ENCODE assay signal across 21 cellular contexts in the genomic region with DNA sequence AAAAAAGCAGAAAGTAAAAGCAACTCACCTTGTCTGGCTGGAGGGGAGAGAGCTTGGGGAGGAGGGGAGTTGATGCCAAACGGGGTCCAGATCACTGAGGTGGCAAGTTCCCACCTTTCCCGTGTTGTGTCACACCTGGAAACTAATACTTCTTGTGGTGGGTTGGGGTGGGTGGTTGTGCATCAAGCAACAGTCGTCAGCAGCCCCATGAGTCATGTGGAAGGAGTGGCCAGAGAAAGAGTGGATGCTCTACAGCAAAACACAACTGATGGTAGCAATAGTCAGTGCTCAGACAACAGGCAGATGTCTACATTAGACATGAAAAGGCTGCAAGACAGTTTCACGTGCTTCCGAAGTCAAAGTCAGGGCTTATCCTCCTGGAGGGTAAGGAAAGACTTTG. TPM values are rescaled to one million over a fixed set of nuclear protein-coding genes. Genes with fewer than 3 reads are reported as not detected.
A peak's percentile ranks its signal among the peaks of the same experiment; 100 is the strongest.
DNase-seq lines count a peak whose midpoint lies in the region; ATAC-seq and TF ChIP-seq lines count a peak whose summit lies in the region.
"Had no signal": no experiment of that assay in that cellular context is flagged by ENCODE, and none has a peak within 500 bp of the region (broad histone marks: within the 10 kb centered on the region; RNA-seq: fewer than 3 reads in every experiment).

No MANE protein-coding gene starts in this region.

- POLR2A ChIA-PET in HCT116 (lab: Charles Lee): no interaction called here
- POLR2A ChIA-PET in activated naive CD8-positive, alpha-beta T cell treated with anti-CD3 and anti-CD28 coated beads, Interleukin-2, amount 10 ng/mL, durations not matched to agents 7 days and 5 days (lab: Charles Lee): interaction anchor here (1.1 kb wide), 1 partner anchor 34 kb away, joined by 3 read pairs; no protein-coding TSS in a partner anchor

- no peak overlapping the region for H3K4me3 Mint-ChIP-seq in activated T-cell treated with anti-CD3 and anti-CD28 coated beads, Interleukin-2, amount 50 U/mL, for 4 hours
- H3K4me3 Mint-ChIP-seq in activated T-cell treated with anti-CD3 and anti-CD28 coated beads, Interleukin-2, amount 50 U/mL, for 24 hours: no peak overlapping the region
- no peak overlapping the region for H3K4me3 Mint-ChIP-seq in activated naive CD8-positive, alpha-beta T cell treated with anti-CD3 and anti-CD28 coated beads, Interleukin-2, amount 10 ng/mL, durations not matched to agents 7 days and 5 days
- H3K4me3 Mint-ChIP-seq: CD14-positive monocyte; dendritic cell treated with granulocyte-macrophage colony-stimulating factor and Interleukin-4, amounts not matched to agents 40 ng/mL and 50 ng/mL, for 4 days; stimulated activated memory B cell treated with anti-CD40 and anti-IgM and Interleukin-4, amounts not matched to agents 10 μg/mL and 1 μg/mL and 100 μg/mL, for 72 hours had no signal

- peaks cover 4% of the 10 kb centered on the region for H3K9me3 Mint-ChIP-seq in activated T-cell treated with anti-CD3 and anti-CD28 coated beads, Interleukin-2, amount 50 U/mL, for 4 hours
- peaks cover 5% of the 10 kb centered on the region for H3K9me3 Mint-ChIP-seq in activated T-cell treated with anti-CD3 and anti-CD28 coated beads, Interleukin-2, amount 50 U/mL, for 24 hours
- H3K9me3 Mint-ChIP-seq in activated naive CD8-positive, alpha-beta T cell treated with anti-CD3 and anti-CD28 coated beads, Interleukin-2, amount 10 ng/mL, durations not matched to agents 7 days and 5 days: peaks cover 6% of the 10 kb centered on the region

- peaks cover 15 to 28% of the 10 kb centered on the region in 2 experiments for H3K4me1 ChIP-seq in HCT116 (ENCODE audit: control insufficient read depth in 1 of 2, insufficient read depth in 2 of 2, low read length in 2 of 2)
- H3K4me1 ChIP-seq: tibial artery had no signal

- no peak for DNase-seq in activated T-cell treated with anti-CD3 and anti-CD28 coated beads, Interleukin-2, amount 50 U/mL, for 4 hours
- DNase-seq in activated T-cell treated with anti-CD3 and anti-CD28 coated beads, Interleukin-2, amount 50 U/mL, for 24 hours: no peak
- DNase-seq in HCT116 (ENCODE audit: low read depth, low spot score) (no peak), islet precursor cell (peak; percentile 81), NCI-H2171 (lab: John Stamatoyannopoulos, UW) (no peak), globus pallidus (ENCODE audit: low spot score) (no peak)
- DNase-seq in activated naive CD8-positive, alpha-beta T cell treated with anti-CD3 and anti-CD28 coated beads, Interleukin-2, amount 10 ng/mL, durations not matched to agents 7 days and 5 days: no peak
- DNase-seq: hippocampal formation, kidney, NCI-H1417, NCI-H524 treated with DMSO at 0.1 percent for 48 hours, spleen, T1000, tibial artery had no signal

- peaks cover 18% of the 10 kb centered on the region for H3K4me1 Mint-ChIP-seq in activated T-cell treated with anti-CD3 and anti-CD28 coated beads, Interleukin-2, amount 50 U/mL, for 4 hours (ENCODE audit: low read depth)
- peaks cover 18% of the 10 kb centered on the region for H3K4me1 Mint-ChIP-seq in activated T-cell treated with anti-CD3 and anti-CD28 coated beads, Interleukin-2, amount 50 U/mL, for 24 hours (ENCODE audit: low read depth)
- H3K4me1 Mint-ChIP-seq in activated naive CD8-positive, alpha-beta T cell treated with anti-CD3 and anti-CD28 coated beads, Interleukin-2, amount 10 ng/mL, durations not matched to agents 7 days and 5 days: peaks cover 14% of the 10 kb centered on the region
- H3K4me1 Mint-ChIP-seq: stimulated activated memory B cell treated with anti-CD40 and anti-IgM and Interleukin-4, amounts not matched to agents 10 μg/mL and 1 μg/mL and 100 μg/mL, for 72 hours had no signal

- H3K4me3 ChIP-seq in HCT116 (replicated peaks in 1 of 2; ENCODE audit: low read depth in 1 of 2, low read length in 2 of 2): no peak overlapping the region
- H3K4me3 ChIP-seq: lung, spleen, tibial artery had no signal

- H3K27me3 Mint-ChIP-seq in activated T-cell treated with anti-CD3 and anti-CD28 coated beads, Interleukin-2, amount 50 U/mL, for 4 hours (ENCODE audit: low read depth): no peaks in the 10 kb centered on the region
- H3K27me3 Mint-ChIP-seq in activated T-cell treated with anti-CD3 and anti-CD28 coated beads, Interleukin-2, amount 50 U/mL, for 24 hours: no peaks in the 10 kb centered on the region
- H3K27me3 Mint-ChIP-seq in activated naive CD8-positive, alpha-beta T cell treated with anti-CD3 and anti-CD28 coated beads, Interleukin-2, amount 10 ng/mL, durations not matched to agents 7 days and 5 days: peaks cover 2% of the 10 kb centered on the region
- H3K27me3 Mint-ChIP-seq: dendritic cell treated with granulocyte-macrophage colony-stimulating factor and Interleukin-4, amounts not matched to agents 40 ng/mL and 50 ng/mL, for 4 days; stimulated activated memory B cell treated with anti-CD40 and anti-IgM and Interleukin-4, amounts not matched to agents 10 μg/mL and 1 μg/mL and 100 μg/mL, for 72 hours had no signal

- no TSS peak for BruUV-seq in HCT116 (replicated peaks; lab: Mats Ljungman, UMichigan)

- TF ChIP-seq POLR2A in HCT116 (IDR thresholded peaks at IDR 0.05; ENCODE audit: borderline replicate concordance, extremely low read depth, insufficient read depth, insufficient read length): no peak

- H3K4me2 ChIP-seq in HCT116 (ENCODE audit: low read length): peak overlapping the region; percentile 26

- CTCF ChIA-PET in HCT116 (lab: Charles Lee): no interaction called here

- H3K9ac ChIP-seq in HCT116 (ENCODE audit: low read length): no peak overlapping the region

- TF ChIP-seq RAD21 in HCT116 (IDR thresholded peaks at IDR 0.05; ENCODE audit: low read depth): no peak

- H3K9me3 ChIP-seq in HCT116 (ENCODE audit: control insufficient read depth in 1 of 2, insufficient read depth in 1 of 2, low read depth in 1 of 2, low read length in 2 of 2): no peaks in the 10 kb centered on the region

- RAD21 ChIA-PET in HCT116 (lab: Charles Lee; ENCODE audit: low non-redundant PET in 1 of 2, low total read pairs in 2 of 2, uncharacterized antibody in 2 of 2, unreplicated experiment in 2 of 2): interaction anchor here in 1 of 2 experiments (2.2 kb wide), 1 partner anchor 72 kb away, joined by 7 read pairs; no protein-coding TSS in a partner anchor

- no peak for TF ChIP-seq CTCF in HCT116 (IDR thresholded peaks at IDR 0.05 in 2 of 3, conservative IDR thresholded peaks at IDR 0.05 in 1 of 3; ENCODE audit: borderline replicate concordance in 1 of 3, insufficient read depth in 1 of 3, low read depth in 2 of 3, low read length in 2 of 3)

- intact Hi-C loops in HCT116 (cut with micrococcal nuclease): no loop called here

- H3K79me2 ChIP-seq in HCT116 (ENCODE audit: insufficient read depth, low read length): no peaks in the 10 kb centered on the region

- no peaks in the 10 kb centered on the region for H3K36me3 ChIP-seq in HCT116 (ENCODE audit: control insufficient read depth in 1 of 2, insufficient read depth in 2 of 2, low read length in 2 of 2)
- H3K36me3 ChIP-seq: spleen, tibial artery had no signal

- no peaks in the 10 kb centered on the region for H3K27me3 ChIP-seq in HCT116 (ENCODE audit: insufficient read depth, low read length)
- H3K27me3 ChIP-seq: spleen, tibial artery had no signal

- no peak overlapping the region for H3K27ac ChIP-seq in HCT116 (ENCODE audit: low read depth, low read length)
- H3K27ac ChIP-seq: spleen, tibial artery had no signal

- ATAC-seq in activated T-cell treated with anti-CD3 and anti-CD28 coated beads, Interleukin-2, amount 50 U/mL, for 4 hours: peak; percentile 67 to 75
- ATAC-seq in HCT116 (0 out of 2 replicates have a peak, but pooled peaks have one; percentile 25), GM19324 (IDR thresholded peaks at IDR 0.05; ENCODE audit: low FRiP score, unreplicated experiment) (no peak)
- ATAC-seq in activated naive CD8-positive, alpha-beta T cell treated with anti-CD3 and anti-CD28 coated beads, Interleukin-2, amount 10 ng/mL, durations not matched to agents 7 days and 5 days (ENCODE audit: low read depth): no peak
- ATAC-seq: HepG2; SK-N-SH treated with all-trans-retinoic acid at 6 μM for 48 hours; stimulated activated memory B cell treated with anti-CD40 and anti-IgM and Interleukin-4, amounts not matched to agents 10 μg/mL and 1 μg/mL and 100 μg/mL, for 72 hours had no signal

- H3K36me3 Mint-ChIP-seq in activated T-cell treated with anti-CD3 and anti-CD28 coated beads, Interleukin-2, amount 50 U/mL, for 4 hours (ENCODE audit: insufficient read depth): no peaks in the 10 kb centered on the region
- peaks cover 1% of the 10 kb centered on the region for H3K36me3 Mint-ChIP-seq in activated T-cell treated with anti-CD3 and anti-CD28 coated beads, Interleukin-2, amount 50 U/mL, for 24 hours (ENCODE audit: low read depth)
- H3K36me3 Mint-ChIP-seq in activated naive CD8-positive, alpha-beta T cell treated with anti-CD3 and anti-CD28 coated beads, Interleukin-2, amount 10 ng/mL, durations not matched to agents 7 days and 5 days: peaks cover 11% of the 10 kb centered on the region

- H2AFZ ChIP-seq in HCT116 (ENCODE audit: low read depth, low read length, poor library complexity, severe bottlenecking): no peak overlapping the region

- H4K20me1 ChIP-seq in HCT116 (ENCODE audit: insufficient read depth): no peaks in the 10 kb centered on the region

- H3K27ac Mint-ChIP-seq in activated T-cell treated with anti-CD3 and anti-CD28 coated beads, Interleukin-2, amount 50 U/mL, for 24 hours: no peak overlapping the region
- H3K27ac Mint-ChIP-seq in activated naive CD8-positive, alpha-beta T cell treated with anti-CD3 and anti-CD28 coated beads, Interleukin-2, amount 10 ng/mL, durations not matched to agents 7 days and 5 days: peak overlapping the region; percentile 25
- H3K27ac Mint-ChIP-seq: stimulated activated memory B cell treated with anti-CD40 and anti-IgM and Interleukin-4, amounts not matched to agents 10 μg/mL and 1 μg/mL and 100 μg/mL, for 72 hours had no signal

- no peaks in the 10 kb centered on the region for H3K9me2 ChIP-seq in HCT116 (ENCODE audit: insufficient read depth)

TF ChIP-seq in HCT116, 20 proteins besides CTCF, POLR2A, EP300 and RAD21:
- TF ChIP-seq POLR2AphosphoS5 (IDR thresholded peaks at IDR 0.05; ENCODE audit: low read depth, low read length): no peak
- TF ChIP-seq ZNF274 (IDR thresholded peaks at IDR 0.05; ENCODE audit: low read depth, low read length): no peak
- TF ChIP-seq SP1 (IDR thresholded peaks at IDR 0.05; ENCODE audit: low read depth): no peak
- TF ChIP-seq JUND (IDR thresholded peaks at IDR 0.05): no peak

RNA-seq across cellular contexts. Expression of gene ARSG, which starts 35.4 kb away (rescaled TPM):
- total RNA-seq in activated T-cell treated with anti-CD3 and anti-CD28 coated beads, Interleukin-2, amount 50 U/mL, for 4 hours: 1 to 10 TPM; 3.2 to 4.6 (median 4.5) TPM
- total RNA-seq in HCT116 (2021; ENCODE audit: unreplicated experiment): 17.1 TPM
- polyA plus RNA-seq in HCT116 (2012): 5.4 and 6.1 TPM in 2 replicates
- 10 to 100 TPM; 10.4 to 10.9 TPM for total RNA-seq in activated naive CD8-positive, alpha-beta T cell treated with anti-CD3 and anti-CD28 coated beads, Interleukin-2, amount 10 ng/mL, durations not matched to agents 7 days and 5 days

RNA-seq across cellular contexts. Expression of gene SLC16A6, which starts 35.8 kb away (rescaled TPM):
- 1 to 10 TPM; 5.9 to 7.7 (median 6.0) TPM for total RNA-seq in activated T-cell treated with anti-CD3 and anti-CD28 coated beads, Interleukin-2, amount 50 U/mL, for 4 hours
- total RNA-seq in HCT116 (2021; ENCODE audit: unreplicated experiment): 4.8 TPM
- 1.1 and 1.3 TPM in 2 replicates for polyA plus RNA-seq in HCT116 (2012)
- 1 to 10 TPM; 5.8 to 6.5 TPM for total RNA-seq in activated naive CD8-positive, alpha-beta T cell treated with anti-CD3 and anti-CD28 coated beads, Interleukin-2, amount 10 ng/mL, durations not matched to agents 7 days and 5 days

Comparison
In these comparisons a context has a peak if more than half of its experiments do, and no peak if none do; other contexts are left out.
1. ATAC-seq: peak in activated T-cell treated with anti-CD3 and anti-CD28 coated beads, Interleukin-2, amount 50 U/mL, for 4 hours (2 of 2) and HCT116 (single experiment); none in activated naive CD8-positive, alpha-beta T cell treated with anti-CD3 and anti-CD28 coated beads, Interleukin-2, amount 10 ng/mL, durations not matched to agents 7 days and 5 days (single experiment) and GM19324 (single experiment).